ENCODE assay signal across 1 cellular context in genomic region chr11:68855205-68855978, GRCh38.
TF ChIP-seq lines count a peak whose summit lies in the region.

No MANE protein-coding gene starts in this region.

TF ChIP-seq in GM12878, 131 proteins besides CTCF, POLR2A, EP300 and RAD21 (continued from another document):
- TF ChIP-seq, protein P1, sequence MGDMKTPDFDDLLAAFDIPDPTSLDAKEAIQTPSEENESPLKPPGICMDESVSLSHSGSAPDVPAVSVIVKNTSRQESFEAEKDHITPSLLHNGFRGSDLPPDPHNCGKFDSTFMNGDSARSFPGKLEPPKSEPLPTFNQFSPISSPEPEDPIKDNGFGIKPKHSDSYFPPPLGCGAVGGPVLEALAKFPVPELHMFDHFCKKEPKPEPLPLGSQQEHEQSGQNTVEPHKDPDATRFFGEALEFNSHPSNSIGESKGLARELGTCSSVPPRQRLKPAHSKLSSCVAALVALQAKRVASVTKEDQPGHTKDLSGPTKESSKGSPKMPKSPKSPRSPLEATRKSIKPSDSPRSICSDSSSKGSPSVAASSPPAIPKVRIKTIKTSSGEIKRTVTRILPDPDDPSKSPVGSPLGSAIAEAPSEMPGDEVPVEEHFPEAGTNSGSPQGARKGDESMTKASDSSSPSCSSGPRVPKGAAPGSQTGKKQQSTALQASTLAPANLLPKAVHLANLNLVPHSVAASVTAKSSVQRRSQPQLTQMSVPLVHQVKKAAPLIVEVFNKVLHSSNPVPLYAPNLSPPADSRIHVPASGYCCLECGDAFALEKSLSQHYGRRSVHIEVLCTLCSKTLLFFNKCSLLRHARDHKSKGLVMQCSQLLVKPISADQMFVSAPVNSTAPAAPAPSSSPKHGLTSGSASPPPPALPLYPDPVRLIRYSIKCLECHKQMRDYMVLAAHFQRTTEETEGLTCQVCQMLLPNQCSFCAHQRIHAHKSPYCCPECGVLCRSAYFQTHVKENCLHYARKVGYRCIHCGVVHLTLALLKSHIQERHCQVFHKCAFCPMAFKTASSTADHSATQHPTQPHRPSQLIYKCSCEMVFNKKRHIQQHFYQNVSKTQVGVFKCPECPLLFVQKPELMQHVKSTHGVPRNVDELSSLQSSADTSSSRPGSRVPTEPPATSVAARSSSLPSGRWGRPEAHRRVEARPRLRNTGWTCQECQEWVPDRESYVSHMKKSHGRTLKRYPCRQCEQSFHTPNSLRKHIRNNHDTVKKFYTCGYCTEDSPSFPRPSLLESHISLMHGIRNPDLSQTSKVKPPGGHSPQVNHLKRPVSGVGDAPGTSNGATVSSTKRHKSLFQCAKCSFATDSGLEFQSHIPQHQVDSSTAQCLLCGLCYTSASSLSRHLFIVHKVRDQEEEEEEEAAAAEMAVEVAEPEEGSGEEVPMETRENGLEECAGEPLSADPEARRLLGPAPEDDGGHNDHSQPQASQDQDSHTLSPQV (IDR thresholded peaks at IDR 0.05), result no peak
- no peak for TF ChIP-seq SRF (IDR thresholded peaks at IDR 0.05; ENCODE audit: low read depth in 2 of 2, low read length in 2 of 2)
